8 cellular contexts compared by ENCODE assay signal in genomic region chr1:169483500-169483966, GRCh38. TPM values are rescaled to one million over a fixed set of nuclear protein-coding genes. Genes with fewer than 3 reads are reported as not detected.
DNase-seq lines count a peak whose midpoint lies in the region; ATAC-seq and TF ChIP-seq lines count a peak whose summit lies in the region.

No MANE protein-coding gene starts in this region.

- H3K27ac Mint-ChIP-seq in endodermal cell (no peak overlapping the region), neural progenitor cell (no peak overlapping the region), immature natural killer cell (peak overlapping the region in 1 of 6 donors; percentile 14)

- H3K9ac ChIP-seq in endodermal cell (ENCODE audit: extremely low read depth, low read length, poor library complexity, severe bottlenecking) = no peak overlapping the region
- H3K9ac ChIP-seq in neural progenitor cell = no peak overlapping the region

- no peak for TF ChIP-seq CTCF in DOHH2 (IDR thresholded peaks at IDR 0.05; ENCODE audit: low read depth, low read length, poor library complexity, severe bottlenecking)
- no peak for TF ChIP-seq CTCF in endodermal cell (conservative IDR thresholded peaks at IDR 0.05)
- TF ChIP-seq CTCF in neural progenitor cell (IDR thresholded peaks at IDR 0.05) = no peak

- no peaks in the 10 kb centered on the region for H3K27me3 ChIP-seq in DOHH2 (ENCODE audit: control insufficient read depth, low read length)
- no peaks in the 10 kb centered on the region for H3K27me3 ChIP-seq in endodermal cell (ENCODE audit: control insufficient read depth, insufficient read depth, low read length, poor library complexity, severe bottlenecking)
- H3K27me3 ChIP-seq in neural progenitor cell = no peaks in the 10 kb centered on the region

- H2AFZ ChIP-seq in neural progenitor cell (replicated peaks) = no peak overlapping the region

- H3K9me3 ChIP-seq in DOHH2 (ENCODE audit: control insufficient read depth, insufficient read depth, low read length) (no peaks in the 10 kb centered on the region), endodermal cell (ENCODE audit: control insufficient read depth, low read length) (no peaks in the 10 kb centered on the region), neural progenitor cell (ENCODE audit: low read depth) (no peaks in the 10 kb centered on the region)

- H3K4me2 ChIP-seq in DOHH2 (ENCODE audit: low read length) (peak overlapping the region; percentile 76), neural progenitor cell (peak overlapping the region; percentile 95)

- WGBS in endodermal cell (ENCODE audit: insufficient coverage in 1 of 2, insufficient read length in 1 of 2), 2 experiments = 86 to 90% methylated on average over 4 to 5 of the region's 5 CpGs

- H3K4me1 Mint-ChIP-seq in endodermal cell (peaks cover 74% of the 10 kb centered on the region), neural progenitor cell (peaks cover 56% of the 10 kb centered on the region), immature natural killer cell (peaks cover 31 to 37% of the 10 kb centered on the region in 2 donors)

- H3K79me2 ChIP-seq in DOHH2 (ENCODE audit: control insufficient read depth, low read length) (peaks cover 66% of the 10 kb centered on the region), neural progenitor cell (ENCODE audit: low read depth) (peaks cover 67% of the 10 kb centered on the region)

- peak; percentile 26 to 40 for DNase-seq in NCI-H526 (lab: John Stamatoyannopoulos, UW)
- no peak for DNase-seq in endodermal cell
- DNase-seq in neural progenitor cell (ENCODE audit: low spot score) = no peak
- no peak for DNase-seq in NOMO-1 (lab: John Stamatoyannopoulos, UW; ENCODE audit: unreplicated experiment in 2 of 2)
- DNase-seq in immature natural killer cell = no peak

- H3K9me3 Mint-ChIP-seq in endodermal cell (no peaks in the 10 kb centered on the region), neural progenitor cell (no peaks in the 10 kb centered on the region), immature natural killer cell (no peaks in the 10 kb centered on the region)

- no peaks in the 10 kb centered on the region for H3K36me3 Mint-ChIP-seq in endodermal cell (ENCODE audit: low read depth)
- H3K36me3 Mint-ChIP-seq in neural progenitor cell = peaks cover 3% of the 10 kb centered on the region
- peaks cover 0 to 5% (median 0%) of the 10 kb centered on the region in 3 donors for H3K36me3 Mint-ChIP-seq in immature natural killer cell

- H3K27ac ChIP-seq in DOHH2 (ENCODE audit: low read depth, low read length) = no peak overlapping the region
- no peak overlapping the region for H3K27ac ChIP-seq in endodermal cell (ENCODE audit: low read depth, low read length)
- H3K27ac ChIP-seq in neural progenitor cell = no peak overlapping the region

- no peaks in the 10 kb centered on the region for H3K9me2 ChIP-seq in DOHH2 (replicated peaks; ENCODE audit: control insufficient read depth, low read length)

- no peak for ATAC-seq in GM21526 (IDR thresholded peaks at IDR 0.05; ENCODE audit: low FRiP score, unreplicated experiment)
- no peak for ATAC-seq in esophagus mucosa

- H3K36me3 ChIP-seq in DOHH2 (ENCODE audit: control insufficient read depth, low read length) = peaks cover 5% of the 10 kb centered on the region; the same call in 1 of the 2 replicates
- no peaks in the 10 kb centered on the region for H3K36me3 ChIP-seq in endodermal cell (ENCODE audit: control insufficient read depth, insufficient read depth, low read length)
- no peaks in the 10 kb centered on the region for H3K36me3 ChIP-seq in neural progenitor cell

- H3K4me1 ChIP-seq in DOHH2 (ENCODE audit: control insufficient read depth, low read length) (peaks cover 30% of the 10 kb centered on the region), endodermal cell (ENCODE audit: control insufficient read depth, insufficient read depth, low read length) (peaks cover 13% of the 10 kb centered on the region), neural progenitor cell (peaks cover 64% of the 10 kb centered on the region)

- H3K4me3 Mint-ChIP-seq in endodermal cell (peak overlapping the region; percentile 85), neural progenitor cell (peak overlapping the region; percentile 98), immature natural killer cell (peak overlapping the region in 1 of 5 donors; percentile 92)

- H3K27me3 Mint-ChIP-seq in endodermal cell (ENCODE audit: insufficient read depth) (no peaks in the 10 kb centered on the region), neural progenitor cell (ENCODE audit: insufficient read depth, low read depth) (no peaks in the 10 kb centered on the region), immature natural killer cell (ENCODE audit: low read depth in 3 of 3) (peaks cover 3 to 8% (median 7%) of the 10 kb centered on the region in 3 donors)

- H4K20me1 ChIP-seq in DOHH2 (ENCODE audit: control insufficient read depth, insufficient read depth, low read depth, low read length) = no peaks in the 10 kb centered on the region
- peaks cover 16% of the 10 kb centered on the region for H4K20me1 ChIP-seq in neural progenitor cell (ENCODE audit: low read depth)

- H3F3A ChIP-seq in DOHH2 (ENCODE audit: control insufficient read depth, insufficient read depth) (no peaks in the 10 kb centered on the region), neural progenitor cell (ENCODE audit: low read depth) (peaks cover 43% of the 10 kb centered on the region)

- peak overlapping the region; percentile 85 for H3K4me3 ChIP-seq in DOHH2 (ENCODE audit: low read length)
- H3K4me3 ChIP-seq in endodermal cell (ENCODE audit: low read length) = peak overlapping the region; percentile 82
- H3K4me3 ChIP-seq in neural progenitor cell = peak overlapping the region; percentile 79

RNA-seq across cellular contexts. Expression of gene SLC19A2, which starts 2.2 kb away (rescaled TPM):
- total RNA-seq in endodermal cell = 10 to 100 TPM; 11.5 to 12.9 TPM
- polyA plus RNA-seq in endodermal cell (2013, experiment 1 of 2) = 16.1 TPM
- polyA plus RNA-seq in endodermal cell (2013, experiment 2 of 2) = 16.4 TPM
- 24.1 and 35.4 TPM in 2 replicates for total RNA-seq in neural progenitor cell (ENCODE audit: low replicate concordance)
- polyA plus RNA-seq in immature natural killer cell = 1 to 10 TPM in 1 of 3 donors, under 1 TPM in 2; 0.38 to 2.4 (median 0.51) TPM
- total RNA-seq in esophagus mucosa = 4.1 TPM

RNA-seq across cellular contexts. Expression of gene CCDC181, which starts 56.3 kb away (rescaled TPM):
- total RNA-seq in endodermal cell (1 to 10 TPM; 4.9 to 7.8 TPM), neural progenitor cell (ENCODE audit: low replicate concordance) (10.2 and 13.2 TPM in 2 replicates), esophagus mucosa (not detected)
- polyA plus RNA-seq in endodermal cell (2013, experiment 1 of 2) = 9.8 TPM
- polyA plus RNA-seq in endodermal cell (2013, experiment 2 of 2) = 9.8 TPM
- not detected for polyA plus RNA-seq in immature natural killer cell

Comparison
In these comparisons a context has a peak if more than half of its experiments do, and no peak if none do; other contexts are left out.
1. DNase-seq: peak in NCI-H526 (2 of 2); none in endodermal cell (single experiment), neural progenitor cell (single experiment), NOMO-1 (0 of 2) and immature natural killer cell (0 of 3).
2. Peak in every context shown above with its lines, with median percentiles within 50 percentile points of each other: H3K4me3 ChIP-seq.